9 cellular contexts compared by ENCODE assay signal in the genomic region with DNA sequence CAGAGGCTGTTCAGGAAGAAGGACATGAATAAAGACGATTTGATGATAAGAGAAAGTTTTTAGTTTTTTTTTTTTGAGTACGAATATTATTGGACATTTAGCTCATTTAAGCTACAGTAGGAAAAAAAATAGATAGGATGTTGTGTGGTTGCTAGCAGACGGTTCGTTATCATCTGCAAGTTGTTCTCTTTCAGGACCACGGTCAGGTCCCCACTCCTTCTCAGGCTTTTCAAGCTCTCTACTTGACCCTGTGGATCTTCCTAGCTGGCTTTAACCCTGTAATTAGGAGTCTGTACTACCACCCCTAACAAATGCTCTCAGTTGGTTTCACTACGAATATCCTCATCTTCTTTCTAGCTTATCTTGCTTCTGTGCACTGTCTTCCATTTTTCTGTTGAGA. TPM values are rescaled to one million over a fixed set of nuclear protein-coding genes. Genes with fewer than 3 reads are reported as not detected.
DNase-seq lines count a peak whose midpoint lies in the region; ATAC-seq and TF ChIP-seq lines count a peak whose summit lies in the region.
"Had no signal": no experiment of that assay in that cellular context is flagged by ENCODE, and none has a peak within 500 bp of the region (broad histone marks: within the 10 kb centered on the region; RNA-seq: fewer than 3 reads in every experiment).

No MANE protein-coding gene starts in this region.

- no peak overlapping the region for H3K27ac Mint-ChIP-seq in WTC11
- no peak overlapping the region for H3K27ac Mint-ChIP-seq in activated T-cell treated with anti-CD3 and anti-CD28 coated beads, Interleukin-2, amount 50 U/mL, for 24 hours

- no peaks in the 10 kb centered on the region; the same call in 1 of the 2 replicates for H3K36me3 Mint-ChIP-seq in WTC11
- peaks cover 5% of the 10 kb centered on the region for H3K36me3 Mint-ChIP-seq in activated T-cell treated with anti-CD3 and anti-CD28 coated beads, Interleukin-2, amount 50 U/mL, for 24 hours (ENCODE audit: low read depth)

- intact Hi-C loops in HCT116 (cut with micrococcal nuclease) = no loop called here
- intact Hi-C loops in Right ventricle myocardium inferior (cut with DNase I) = no loop called here

- H3K4me1 ChIP-seq in HCT116 (ENCODE audit: control insufficient read depth in 1 of 2, insufficient read depth in 2 of 2, low read length in 2 of 2) (peaks cover 0 to 3% of the 10 kb centered on the region in 2 experiments; a peak in 1 of 4 replicates), iPS-20b (ENCODE audit: insufficient read depth, low read length) (no peaks in the 10 kb centered on the region)

- CTCF ChIA-PET in HCT116 (lab: Charles Lee) = no interaction called here
- CTCF ChIA-PET in WTC11 (lab: Charles Lee) = interaction anchor here (0.8 to 1.5 kb wide), 4 partner anchors 10 to 85 kb away, joined by 3 to 5 read pairs (median 3); no protein-coding TSS in a partner anchor

- H3K4me3 ChIP-seq in HCT116 (replicated peaks in 1 of 2; ENCODE audit: low read depth in 1 of 2, low read length in 2 of 2) = no peak overlapping the region
- peak overlapping the region; percentile 97 for H3K4me3 ChIP-seq in iPS-20b (ENCODE audit: low read length)
- H3K4me3 ChIP-seq: SJSA1 had no signal

- no peak overlapping the region for H3K4me2 ChIP-seq in HCT116 (ENCODE audit: low read length)

- H4K20me1 ChIP-seq in HCT116 (ENCODE audit: insufficient read depth) = no peaks in the 10 kb centered on the region

- H3K9ac ChIP-seq in HCT116 (ENCODE audit: low read length) = no peak overlapping the region
- H3K9ac ChIP-seq in iPS-20b (ENCODE audit: low read depth, low read length) = peak overlapping the region; percentile 32; the same call in 1 of the 2 replicates

- no TSS peak for BruUV-seq in HCT116 (replicated peaks; lab: Mats Ljungman, UMichigan)

- no peaks in the 10 kb centered on the region for H3K27me3 Mint-ChIP-seq in WTC11 (ENCODE audit: low read depth)
- peaks cover 40% of the 10 kb centered on the region for H3K27me3 Mint-ChIP-seq in activated T-cell treated with anti-CD3 and anti-CD28 coated beads, Interleukin-2, amount 50 U/mL, for 24 hours

- TF ChIP-seq POLR2A in HCT116 (IDR thresholded peaks at IDR 0.05; ENCODE audit: borderline replicate concordance, extremely low read depth, insufficient read depth, insufficient read length) = no peak

- H3K9me2 ChIP-seq in HCT116 (ENCODE audit: insufficient read depth) = no peaks in the 10 kb centered on the region

- peaks cover 26% of the 10 kb centered on the region for H3K4me1 Mint-ChIP-seq in WTC11
- peaks cover 24% of the 10 kb centered on the region for H3K4me1 Mint-ChIP-seq in activated T-cell treated with anti-CD3 and anti-CD28 coated beads, Interleukin-2, amount 50 U/mL, for 24 hours (ENCODE audit: low read depth)

- no peaks in the 10 kb centered on the region for H3K36me3 ChIP-seq in HCT116 (ENCODE audit: control insufficient read depth in 1 of 2, insufficient read depth in 2 of 2, low read length in 2 of 2)
- H3K36me3 ChIP-seq in iPS-20b (ENCODE audit: insufficient read depth, low read depth, low read length) = no peaks in the 10 kb centered on the region
- H3K36me3 ChIP-seq: SJSA1 had no signal

- H3K79me2 ChIP-seq in HCT116 (ENCODE audit: insufficient read depth, low read length) = no peaks in the 10 kb centered on the region

- no peaks in the 10 kb centered on the region for H3K27me3 ChIP-seq in HCT116 (ENCODE audit: insufficient read depth, low read length)
- H3K27me3 ChIP-seq in iPS-20b (ENCODE audit: insufficient read depth, low read length) = peaks cover 15% of the 10 kb centered on the region

- H2AFZ ChIP-seq in HCT116 (ENCODE audit: low read depth, low read length, poor library complexity, severe bottlenecking) = no peak overlapping the region

- H3K27ac ChIP-seq in HCT116 (ENCODE audit: low read depth, low read length) = no peak overlapping the region
- no peak overlapping the region for H3K27ac ChIP-seq in iPS-20b (ENCODE audit: low read length)
- H3K27ac ChIP-seq: SJSA1 had no signal

- peak overlapping the region; percentile 85 for H3K4me3 Mint-ChIP-seq in WTC11
- H3K4me3 Mint-ChIP-seq in activated T-cell treated with anti-CD3 and anti-CD28 coated beads, Interleukin-2, amount 50 U/mL, for 24 hours = no peak overlapping the region

- peaks cover 6% of the 10 kb centered on the region for H3K9me3 Mint-ChIP-seq in WTC11
- peaks cover 4% of the 10 kb centered on the region for H3K9me3 Mint-ChIP-seq in activated T-cell treated with anti-CD3 and anti-CD28 coated beads, Interleukin-2, amount 50 U/mL, for 24 hours

- ATAC-seq in HCT116 (no peak), WTC11 (peak; percentile 11; the same call in 1 of the 2 replicates), Right ventricle myocardium inferior (no peak)

- no peak for TF ChIP-seq RAD21 in HCT116 (IDR thresholded peaks at IDR 0.05; ENCODE audit: low read depth)

- TF ChIP-seq CTCF in HCT116 (IDR thresholded peaks at IDR 0.05 in 2 of 3, conservative IDR thresholded peaks at IDR 0.05 in 1 of 3; ENCODE audit: borderline replicate concordance in 1 of 3, insufficient read depth in 1 of 3, low read depth in 2 of 3, low read length in 2 of 3) (no peak), WTC11 (IDR thresholded peaks at IDR 0.05) (no peak)

- DNase-seq in AG20443 (ENCODE audit: low spot score) (peak; percentile 26), HCT116 (ENCODE audit: low read depth, low spot score) (no peak), WTC11 (ENCODE audit: low spot score) (peak; percentile 66), SHP77 (lab: John Stamatoyannopoulos, UW) (no peak), dedifferentiated amniotic fluid mesenchymal stem cell (ENCODE audit: extremely low spot score) (no peak), Right ventricle myocardium inferior (ENCODE audit: missing footprints) (no peak)
- no peak for DNase-seq in activated T-cell treated with anti-CD3 and anti-CD28 coated beads, Interleukin-2, amount 50 U/mL, for 24 hours

- RAD21 ChIA-PET in HCT116 (lab: Charles Lee; ENCODE audit: low non-redundant PET in 1 of 2, low total read pairs in 2 of 2, uncharacterized antibody in 2 of 2, unreplicated experiment in 2 of 2) = no interaction called here

- POLR2A ChIA-PET in HCT116 (lab: Charles Lee) (no interaction called here), WTC11 (lab: Charles Lee) (interaction anchor here (0.5 to 0.7 kb wide), 2 partner anchors 134 to 346 kb away, joined by 3 read pairs; no protein-coding TSS in a partner anchor)

- peaks cover 4% of the 10 kb centered on the region in 2 experiments; a peak in 2 of 4 replicates for H3K9me3 ChIP-seq in HCT116 (ENCODE audit: control insufficient read depth in 1 of 2, insufficient read depth in 1 of 2, low read depth in 1 of 2, low read length in 2 of 2)
- H3K9me3 ChIP-seq in iPS-20b (ENCODE audit: insufficient read depth, low read depth, low read length) = no peaks in the 10 kb centered on the region
- H3K9me3 ChIP-seq: SJSA1 had no signal

TF ChIP-seq in HCT116, 20 proteins besides CTCF, POLR2A, EP300 and RAD21 (continues in another document):
- no peak for TF ChIP-seq ATF3 (IDR thresholded peaks at IDR 0.05)

TF ChIP-seq in WTC11, 78 proteins besides CTCF, POLR2A, EP300 and RAD21:
- TF ChIP-seq TEAD1 (CRISPR knock-in tag; IDR thresholded peaks at IDR 0.05) (0 out of 2 replicates have a peak, but pooled peaks have one; percentile 36), ELF4 (CRISPR knock-in tag; IDR thresholded peaks at IDR 0.05; ENCODE audit: low read depth) (no peak)

RNA-seq across cellular contexts. Expression of gene KCNH8, which starts 1.1 kb away (rescaled TPM):
- 0.12 TPM for total RNA-seq in HCT116 (2021; ENCODE audit: unreplicated experiment)
- polyA plus RNA-seq in HCT116 (2012) = 0.18 and 0.24 TPM in 2 replicates
- total RNA-seq in WTC11 (2021) = 2.5 to 2.8 TPM (median 2.8 TPM) in 3 replicates
- 0.14 TPM for total RNA-seq in Right ventricle myocardium inferior
- total RNA-seq: SJSA1 had no signal

Comparison
In these comparisons a context has a peak if more than half of its experiments do, and no peak if none do; other contexts are left out.
1. DNase-seq: peak in AG20443 (single experiment) and WTC11 (single experiment); none in HCT116 (single experiment), SHP77 (0 of 2), activated T-cell treated with anti-CD3 and anti-CD28 coated beads, Interleukin-2, amount 50 U/mL, for 24 hours (single experiment), dedifferentiated amniotic fluid mesenchymal stem cell (single experiment) and Right ventricle myocardium inferior (single experiment).